ENCODE assay signal across 9 cellular contexts in the genomic region with DNA sequence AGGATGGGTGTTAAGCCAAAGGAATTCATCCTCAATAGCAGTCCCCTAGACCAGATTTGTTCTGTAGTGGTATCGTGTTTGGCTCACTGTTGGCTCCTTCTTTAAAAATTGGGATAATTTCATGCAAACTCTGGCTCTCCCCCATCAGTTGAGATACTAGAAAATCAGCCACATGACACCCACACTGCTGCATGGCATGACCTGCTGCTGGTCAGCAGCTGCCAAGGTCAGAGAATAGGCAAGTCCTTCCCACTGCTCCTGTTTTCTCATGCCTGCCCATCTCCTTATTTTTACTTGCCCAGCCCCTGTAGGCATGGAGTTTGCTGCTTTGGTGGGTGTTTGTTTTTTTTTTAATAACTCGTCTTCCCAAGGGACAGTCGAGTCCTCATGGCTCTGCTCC. TPM values are rescaled to one million over a fixed set of nuclear protein-coding genes. Genes with fewer than 3 reads are reported as not detected.
DNase-seq lines count a peak whose midpoint lies in the region; ATAC-seq and TF ChIP-seq lines count a peak whose summit lies in the region.
"Had no signal": no experiment of that assay in that cellular context is flagged by ENCODE, and none has a peak within 500 bp of the region (broad histone marks: within the 10 kb centered on the region; RNA-seq: fewer than 3 reads in every experiment).

No MANE protein-coding gene starts in this region.

- DNase-seq in HFF-Myc (ENCODE audit: extremely low read depth, low read depth): no peak
- DNase-seq in glutamatergic neuron: no peak
- no peak for DNase-seq in substantia nigra (lab: John Stamatoyannopoulos, UW)
- DNase-seq in NCI-H774 (lab: John Stamatoyannopoulos, UW): no peak
- DNase-seq: activated CD4-positive, alpha-beta T cell treated with anti-CD3 and anti-CD28 coated beads, Interleukin-2, amount 50 U/mL, for 1 hour had no signal

- H3K9me3 Mint-ChIP-seq in glutamatergic neuron (ENCODE audit: unreplicated experiment): peaks cover 6% of the 10 kb centered on the region

- no peaks in the 10 kb centered on the region for H3K36me3 Mint-ChIP-seq in glutamatergic neuron (ENCODE audit: unreplicated experiment)

- TF ChIP-seq EP300 in gastroesophageal sphincter (IDR thresholded peaks at IDR 0.05): no peak

- ATAC-seq in gastroesophageal sphincter (no peak), GM18511 (IDR thresholded peaks at IDR 0.05; ENCODE audit: unreplicated experiment) (no peak)

- H3K4me3 ChIP-seq in HFF-Myc (replicated peaks; ENCODE audit: low read depth, low read length): peak overlapping the region; percentile 97
- peak overlapping the region in 5 of 7 experiments; percentile 65 to 96 (median 67) for H3K4me3 ChIP-seq in skin epidermis
- peak overlapping the region in 1 of 2 donors; percentile 67 for H3K4me3 ChIP-seq in gastroesophageal sphincter

- H3K27me3 Mint-ChIP-seq in glutamatergic neuron (ENCODE audit: unreplicated experiment): no peaks in the 10 kb centered on the region

- H3K36me3 ChIP-seq in gastroesophageal sphincter: peaks cover 0 to 26% of the 10 kb centered on the region in 2 donors

- no peaks in the 10 kb centered on the region for H3K9me3 ChIP-seq in gastroesophageal sphincter

- no peaks in the 10 kb centered on the region for H3K27me3 ChIP-seq in gastroesophageal sphincter

- H3K4me1 Mint-ChIP-seq in glutamatergic neuron (ENCODE audit: low read depth, unreplicated experiment): peaks cover 10% of the 10 kb centered on the region

- WGBS in gastroesophageal sphincter (ENCODE audit: low coverage in 1 of 2), 2 donors: 70 to 100% methylated on average over 1 to 3 of the region's 3 CpGs

- TF ChIP-seq POLR2A in gastroesophageal sphincter (IDR thresholded peaks at IDR 0.05): no peak

- peak overlapping the region; percentile 93 for H3K27ac Mint-ChIP-seq in glutamatergic neuron (ENCODE audit: unreplicated experiment)

- peak overlapping the region; percentile 94 for H3K27ac ChIP-seq in VCaP
- peak overlapping the region in 16 of 21 experiments; percentile 76 to 96 (median 89) for H3K27ac ChIP-seq in skin epidermis
- peak overlapping the region in 2 of 4 donors; percentile 78 to 82 for H3K27ac ChIP-seq in gastroesophageal sphincter
- H3K27ac ChIP-seq in substantia nigra (ENCODE audit: low read depth, low read length, poor library complexity, severe bottlenecking): no peak overlapping the region

- peak overlapping the region; percentile 99 for H3K4me3 Mint-ChIP-seq in glutamatergic neuron (ENCODE audit: unreplicated experiment)

- TF ChIP-seq CTCF in HFF-Myc (IDR thresholded peaks at IDR 0.05; ENCODE audit: low read depth, low read length, missing control alignments): no peak
- TF ChIP-seq CTCF in VCaP (conservative IDR thresholded peaks at IDR 0.05): no peak
- TF ChIP-seq CTCF in glutamatergic neuron (IDR thresholded peaks at IDR 0.05; ENCODE audit: partially characterized antibody, unreplicated experiment): no peak
- TF ChIP-seq CTCF in gastroesophageal sphincter (IDR thresholded peaks at IDR 0.05): no peak

- peaks cover 0 to 44% (median 11%) of the 10 kb centered on the region in 3 donors for H3K4me1 ChIP-seq in gastroesophageal sphincter

RNA-seq across cellular contexts. Expression of a gene that starts 1.0 kb away (rescaled TPM):
- total RNA-seq in glutamatergic neuron (ENCODE audit: unreplicated experiment) (136 TPM), gastroesophageal sphincter (100 to 1,000 TPM in 2 of 4 donors, 10 to 100 TPM in 2; 63.4 to 108 (median 98.3) TPM)

RNA-seq across cellular contexts. Expression of a gene that starts 18.7 kb away (rescaled TPM):
- total RNA-seq in glutamatergic neuron (ENCODE audit: unreplicated experiment) (0.56 TPM), gastroesophageal sphincter (1 to 10 TPM in 1 of 4 donors, under 1 TPM in 2, not detected in 1; 0.27 to 1.0 (median 0.89) TPM)

RNA-seq across cellular contexts. Expression of a gene that starts 29.2 kb away (rescaled TPM):
- total RNA-seq in glutamatergic neuron (ENCODE audit: unreplicated experiment) (6.6 TPM), gastroesophageal sphincter (under 1 TPM in 3 of 4 donors, not detected in 1; 0.40 to 0.59 (median 0.54) TPM)

RNA-seq across cellular contexts. Expression of a gene that starts 40.3 kb away (rescaled TPM):
- total RNA-seq in glutamatergic neuron (ENCODE audit: unreplicated experiment) (68.1 TPM), gastroesophageal sphincter (100 to 1,000 TPM in 1 of 4 donors, 10 to 100 TPM in 3; 60.7 to 107 (median 84.8) TPM)

RNA-seq across cellular contexts. Expression of a gene that starts 40.6 kb away (rescaled TPM):
- total RNA-seq in glutamatergic neuron (ENCODE audit: unreplicated experiment) (32.5 TPM), gastroesophageal sphincter (10 to 100 TPM; 39.4 to 73.8 (median 43.9) TPM)
